7 cellular contexts compared by ENCODE assay signal in the genomic region with DNA sequence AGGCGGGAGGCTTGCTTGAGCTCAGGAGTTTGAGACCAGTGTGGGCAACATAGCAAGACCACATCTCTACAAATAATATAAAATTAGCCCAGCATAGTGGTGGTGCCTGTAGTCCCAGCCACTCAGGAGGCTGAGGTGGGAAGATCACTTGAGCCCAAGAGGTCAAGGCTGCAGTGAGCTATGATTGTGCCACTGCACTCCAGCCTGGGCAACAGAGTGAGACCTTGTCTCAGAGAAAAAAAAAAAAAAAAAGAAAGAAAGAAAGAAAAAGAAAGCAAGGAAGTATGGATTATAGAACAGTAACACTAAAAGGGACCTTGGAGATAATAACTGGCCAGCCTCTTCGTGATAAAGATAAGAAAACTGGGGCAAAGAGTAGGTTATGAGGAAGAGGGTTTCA.
A peak's percentile ranks its signal among the peaks of the same experiment; 100 is the strongest.
DNase-seq lines count a peak whose midpoint lies in the region; ATAC-seq, FAIRE-seq and TF ChIP-seq lines count a peak whose summit lies in the region.
"Not testable (repeated sequence)": the region's sequence is repeated elsewhere in the genome, so short reads cannot be mapped to it uniquely, and the experiment has no call there.

No MANE protein-coding gene starts in this region.

- TF ChIP-seq RAD21 in A549 (conservative IDR thresholded peaks at IDR 0.05 in 1 of 2, IDR thresholded peaks at IDR 0.05 in 1 of 2) = not testable (repeated sequence)

- H3K27ac Mint-ChIP-seq in HFFc6 (peak overlapping the region; percentile 40; the same call in 1 of the 2 replicates), astrocyte (ENCODE audit: unreplicated experiment) (peak overlapping the region; percentile 72), progenitor cell of endocrine pancreas (peak overlapping the region; percentile 97)

- H3K4me1 Mint-ChIP-seq in HFFc6 (ENCODE audit: low read depth) = not testable (repeated sequence)
- H3K4me1 Mint-ChIP-seq in astrocyte (ENCODE audit: low read depth, unreplicated experiment) = peaks cover 33% of the 10 kb centered on the region
- H3K4me1 Mint-ChIP-seq in progenitor cell of endocrine pancreas (ENCODE audit: low read depth) = peaks cover 20% of the 10 kb centered on the region

- TF ChIP-seq POLR2A in A549 (IDR thresholded peaks at IDR 0.05; ENCODE audit: low read length) = not testable (repeated sequence)

- peaks cover 62% of the 10 kb centered on the region for H3K4me1 ChIP-seq in A549
- H3K4me1 ChIP-seq in RWPE2 (ENCODE audit: insufficient read depth, poor library complexity, severe bottlenecking) = peaks cover 22% of the 10 kb centered on the region
- H3K4me1 ChIP-seq in astrocyte (ENCODE audit: insufficient read depth, low read length) = peaks cover 28% of the 10 kb centered on the region
- not testable (repeated sequence) for H3K4me1 ChIP-seq in mucosa of descending colon (ENCODE audit: low read depth)

- not testable (repeated sequence) for TF ChIP-seq EP300 in A549 (IDR thresholded peaks at IDR 0.05)

- ATAC-seq in A549 (peak in 1 of 2 experiments; percentile 13; a peak in 3 of 6 replicates), left colon (peak; percentile 81), mucosa of descending colon (peak; percentile 49)
- ATAC-seq in RWPE2 (ENCODE audit: low read depth) = not testable (repeated sequence)

- POLR2A ChIA-PET in A549 (lab: Yijun Ruan, JAX) = not testable (repeated sequence)

- H3K27me3 ChIP-seq in RWPE2 (ENCODE audit: insufficient read depth, poor library complexity, severe bottlenecking); astrocyte (ENCODE audit: insufficient read depth, low read length): not testable (repeated sequence)

- not testable (repeated sequence) for H3K4me3 Mint-ChIP-seq in HFFc6; astrocyte (ENCODE audit: unreplicated experiment); progenitor cell of endocrine pancreas (ENCODE audit: low read depth)

- DNase-seq in A549 (ENCODE audit: low read depth in 1 of 2, low spot score in 1 of 2); HFFc6; RWPE2 (ENCODE audit: low spot score); astrocyte (ENCODE audit: low read depth); left colon; mucosa of descending colon; progenitor cell of endocrine pancreas (ENCODE audit: low spot score, unreplicated experiment): not testable (repeated sequence)

- not testable (repeated sequence) for H3K36me3 Mint-ChIP-seq in HFFc6 (ENCODE audit: low read depth); astrocyte (ENCODE audit: low read depth, unreplicated experiment); progenitor cell of endocrine pancreas (ENCODE audit: insufficient read depth)

- peak overlapping the region; percentile 75 for H3K4me2 ChIP-seq in A549
- not testable (repeated sequence) for H3K4me2 ChIP-seq in astrocyte (ENCODE audit: low read length)

- H3K4me3 ChIP-seq in A549; RWPE2 (ENCODE audit: severe bottlenecking); astrocyte (ENCODE audit: insufficient read depth, low read depth, low read length); mucosa of descending colon: not testable (repeated sequence)

- H3K9ac ChIP-seq in astrocyte (ENCODE audit: low read length) = not testable (repeated sequence)

- TF ChIP-seq CTCF in A549 (IDR thresholded peaks at IDR 0.05); HFFc6 (IDR thresholded peaks at IDR 0.05); RWPE2 (IDR thresholded peaks at IDR 0.05; ENCODE audit: poor library complexity, severe bottlenecking); astrocyte (IDR thresholded peaks at IDR 0.05; ENCODE audit: insufficient read depth, low read depth, low read length); mucosa of descending colon (IDR thresholded peaks at IDR 0.05); progenitor cell of endocrine pancreas (IDR thresholded peaks at IDR 0.05; ENCODE audit: unreplicated experiment): not testable (repeated sequence)

- H3K27me3 Mint-ChIP-seq in HFFc6 (ENCODE audit: insufficient read depth); astrocyte (ENCODE audit: low read depth, unreplicated experiment); progenitor cell of endocrine pancreas: not testable (repeated sequence)

- FAIRE-seq in A549 (lab: Jason Lieb, UNC); astrocyte (lab: Jason Lieb, UNC): not testable (repeated sequence)

- peak overlapping the region; percentile 81 to 91 for H3K27ac ChIP-seq in A549
- peak overlapping the region; percentile 69 for H3K27ac ChIP-seq in RWPE2 (ENCODE audit: poor library complexity, severe bottlenecking)
- H3K27ac ChIP-seq in astrocyte (ENCODE audit: low read depth, low read length) = not testable (repeated sequence)

- H4K20me1 ChIP-seq in astrocyte (ENCODE audit: insufficient read depth, low read length) = not testable (repeated sequence)

- not testable (repeated sequence) for H3K79me2 ChIP-seq in astrocyte (ENCODE audit: insufficient read depth, low read length)

- CTCF ChIA-PET in A549 (lab: Yijun Ruan, JAX) = interaction anchor here (0.8 to 2.5 kb wide), 6 partner anchors 11 to 51 kb away, joined by 3 to 11 read pairs (median 4); no protein-coding TSS in a partner anchor

- WGBS in A549 (ENCODE audit: missing lambda C conversion rate) = 56% methylated on average over 2 of the region's 2 CpGs

- H3K9me3 ChIP-seq in A549; RWPE2 (ENCODE audit: severe bottlenecking); astrocyte (ENCODE audit: insufficient read depth, low read depth, low read length); mucosa of descending colon: not testable (repeated sequence)

- not testable (repeated sequence) for H2AFZ ChIP-seq in astrocyte (ENCODE audit: low read depth, low read length)

- intact Hi-C loops in left colon (cut with DNase I, micrococcal nuclease); mucosa of descending colon (cut with DNase I, micrococcal nuclease): not testable (repeated sequence)

- not testable (repeated sequence) for H3K36me3 ChIP-seq in RWPE2 (ENCODE audit: low read depth); astrocyte (ENCODE audit: insufficient read depth, low read length); mucosa of descending colon (ENCODE audit: low read depth)

- H3K9me3 Mint-ChIP-seq in HFFc6; astrocyte (ENCODE audit: unreplicated experiment); progenitor cell of endocrine pancreas (ENCODE audit: low read depth): not testable (repeated sequence)

Comparison
In these comparisons a context has a peak if more than half of its experiments do, and no peak if none do; other contexts are left out.
1. H3K27ac Mint-ChIP-seq: peak in every context shown above with its lines; median percentile 97 in progenitor cell of endocrine pancreas; 72 in astrocyte; 40 in HFFc6.